ENCODE assay signal across 10 cellular contexts in genomic region chr6:43175676-43176422, GRCh38. TPM values are rescaled to one million over a fixed set of nuclear protein-coding genes. Genes with fewer than 3 reads are reported as not detected.
DNase-seq lines count a peak whose midpoint lies in the region; ATAC-seq and TF ChIP-seq lines count a peak whose summit lies in the region.
"Had no signal": no experiment of that assay in that cellular context is flagged by ENCODE, and none has a peak within 500 bp of the region (broad histone marks: within the 10 kb centered on the region; RNA-seq: fewer than 3 reads in every experiment).

No MANE protein-coding gene starts in this region.

- H4K20me1 ChIP-seq in fibroblast of lung (ENCODE audit: control insufficient read depth, extremely low read depth, insufficient read depth, low read length) = no peaks in the 10 kb centered on the region

- no peaks in the 10 kb centered on the region for H3K27me3 ChIP-seq in CD4-positive, alpha-beta memory T cell (ENCODE audit: insufficient read depth, low read length)
- H3K27me3 ChIP-seq in fibroblast of lung (ENCODE audit: control insufficient read depth, insufficient read depth, low read length) = no peaks in the 10 kb centered on the region
- no peaks in the 10 kb centered on the region for H3K27me3 ChIP-seq in gastrocnemius medialis

- no peak overlapping the region for H3K4me3 ChIP-seq in CD4-positive, alpha-beta memory T cell (ENCODE audit: low read length in 2 of 2)
- H3K4me3 ChIP-seq in fibroblast of lung (replicated peaks in 1 of 4; ENCODE audit: control extremely low read depth in 1 of 4, insufficient read depth in 1 of 4, low read depth in 3 of 4, low read length in 4 of 4) (peak overlapping the region in 1 of 4 experiments; percentile 29), gastrocnemius medialis (no peak overlapping the region)

- no peak overlapping the region for H2AFZ ChIP-seq in fibroblast of lung (ENCODE audit: low read length)

- H3K9me3 Mint-ChIP-seq in CD4-positive, alpha-beta memory T cell = no peaks in the 10 kb centered on the region
- H3K9me3 Mint-ChIP-seq in nephron progenitor cell = no peaks in the 10 kb centered on the region
- H3K9me3 Mint-ChIP-seq: endodermal cell had no signal

- peak overlapping the region; percentile 83 for H3K27ac ChIP-seq in CD4-positive, alpha-beta memory T cell (ENCODE audit: low read depth, low read length)
- peak overlapping the region; percentile 28 for H3K27ac ChIP-seq in RWPE1
- peak overlapping the region; percentile 99 for H3K27ac ChIP-seq in fibroblast of lung (ENCODE audit: insufficient read depth, low read length)
- peak overlapping the region; percentile 89 to 98 (median 92) for H3K27ac ChIP-seq in gastrocnemius medialis

- CTCF ChIA-PET in CD4-positive, alpha-beta memory T cell (lab: Charles Lee; ENCODE audit: partially characterized antibody) = interaction anchor here (1.5 to 1.9 kb wide), 2 partner anchors 8 to 49 kb away, joined by 3 to 4 read pairs; no protein-coding TSS in a partner anchor
- CTCF ChIA-PET in RWPE1 (lab: Yijun Ruan, JAX) = interaction anchor here (0.6 to 1.0 kb wide), 2 partner anchors 32 to 183 kb away, joined by 3 to 4 read pairs; no protein-coding TSS in a partner anchor

- no peak for DNase-seq in CD4-positive, alpha-beta memory T cell
- DNase-seq in RWPE1 (ENCODE audit: low spot score) (no peak), fibroblast of lung (ENCODE audit: low read depth in 2 of 2) (no peak), gastrocnemius medialis (no peak), mesenteric fat pad (ENCODE audit: low spot score) (no peak), nephron progenitor cell (no peak), epidermal melanocyte (ENCODE audit: insufficient read length, low spot score) (no peak)
- DNase-seq: endodermal cell, NCI-H2227 treated with DMSO at 0.1 percent for 48 hours had no signal

- peaks cover 22 to 40% of the 10 kb centered on the region in 2 donors for H3K36me3 Mint-ChIP-seq in CD4-positive, alpha-beta memory T cell
- peaks cover 31% of the 10 kb centered on the region for H3K36me3 Mint-ChIP-seq in nephron progenitor cell (ENCODE audit: low read depth)

- H3K9ac ChIP-seq in fibroblast of lung (ENCODE audit: insufficient read depth, low read length) = no peak overlapping the region

- no peak overlapping the region for H3K4me2 ChIP-seq in fibroblast of lung (ENCODE audit: extremely low read depth, insufficient read depth, low read length)

- no peak for ATAC-seq in gastrocnemius medialis
- ATAC-seq in GM18505 (IDR thresholded peaks at IDR 0.05; ENCODE audit: unreplicated experiment) = no peak

- peaks cover 41% of the 10 kb centered on the region for H3K4me1 ChIP-seq in CD4-positive, alpha-beta memory T cell (ENCODE audit: insufficient read depth, low read length)
- H3K4me1 ChIP-seq in fibroblast of lung (ENCODE audit: control insufficient read depth, extremely low read depth, insufficient read depth, low read length) (peaks cover 16% of the 10 kb centered on the region), gastrocnemius medialis (peaks cover 30 to 34% of the 10 kb centered on the region in 2 donors)

- H3K27me3 Mint-ChIP-seq in CD4-positive, alpha-beta memory T cell = no peaks in the 10 kb centered on the region
- peaks cover 7% of the 10 kb centered on the region for H3K27me3 Mint-ChIP-seq in nephron progenitor cell (ENCODE audit: low read depth, poor library complexity)

- peaks cover 38% of the 10 kb centered on the region for H3K36me3 ChIP-seq in CD4-positive, alpha-beta memory T cell (ENCODE audit: insufficient read depth, low read length)
- H3K36me3 ChIP-seq in fibroblast of lung (ENCODE audit: control insufficient read depth, insufficient read depth, low read length) = peaks cover 35% of the 10 kb centered on the region
- H3K36me3 ChIP-seq in gastrocnemius medialis = peaks cover 0 to 43% of the 10 kb centered on the region in 2 donors

- intact Hi-C loops in CD4-positive, alpha-beta memory T cell (cut with micrococcal nuclease) = loop anchor here (2.0 to 10.0 kb wide), 2 partner anchors 191 to 1391 kb away; partner anchors contain the start of genes PPP2R5D, PRICKLE4 and TOMM6
- intact Hi-C loops in gastrocnemius medialis (cut with DNase I; ENCODE audit: low total_unique reads) = loop anchor here (10.0 kb wide), 1 partner anchor 1441 kb away; the partner anchor contains the start of gene TFEB

- peak overlapping the region; percentile 84 to 98 (median 95) for H3K27ac Mint-ChIP-seq in CD4-positive, alpha-beta memory T cell
- H3K27ac Mint-ChIP-seq in nephron progenitor cell = no peak overlapping the region

- POLR2A ChIA-PET in CD4-positive, alpha-beta memory T cell (lab: Charles Lee; ENCODE audit: partially characterized antibody) = interaction anchor here (0.7 to 5.6 kb wide), 6 partner anchors 12 to 404 kb away, joined by 3 to 41 read pairs (median 6); partner anchors contain the start of genes CNPY3 and CUL7
- POLR2A ChIA-PET in RWPE1 (lab: Yijun Ruan, JAX; ENCODE audit: low non-redundant PET) = interaction anchor here (0.6 kb wide), 1 partner anchor 12 kb away, joined by 3 read pairs; no protein-coding TSS in a partner anchor

- no peak for TF ChIP-seq CTCF in RWPE1 (conservative IDR thresholded peaks at IDR 0.05; ENCODE audit: low read depth)
- TF ChIP-seq CTCF in fibroblast of lung (conservative IDR thresholded peaks at IDR 0.05 in 1 of 2, IDR thresholded peaks at IDR 0.05 in 1 of 2; ENCODE audit: low read depth in 1 of 2, low read length in 2 of 2) = no peak
- no peak for TF ChIP-seq CTCF in gastrocnemius medialis (IDR thresholded peaks at IDR 0.05 in 4 of 5, conservative IDR thresholded peaks at IDR 0.05 in 1 of 5)
- TF ChIP-seq CTCF in nephron progenitor cell (IDR thresholded peaks at IDR 0.05) = no peak

- H3K9me3 ChIP-seq in CD4-positive, alpha-beta memory T cell (ENCODE audit: control insufficient read depth in 1 of 2, low read length in 2 of 2) = no peaks in the 10 kb centered on the region
- H3K9me3 ChIP-seq in fibroblast of lung (ENCODE audit: control insufficient read depth, insufficient read depth, low read depth, low read length) (no peaks in the 10 kb centered on the region), gastrocnemius medialis (no peaks in the 10 kb centered on the region)

- H3K4me1 Mint-ChIP-seq in CD4-positive, alpha-beta memory T cell = peaks cover 25 to 47% (median 38%) of the 10 kb centered on the region in 4 donors
- peaks cover 57% of the 10 kb centered on the region for H3K4me1 Mint-ChIP-seq in nephron progenitor cell

- in situ Hi-C loops in gastrocnemius medialis (cut with MboI; ENCODE audit: low sequenced_read_pairs in 4 of 4) = no loop called here

- H3K4me3 Mint-ChIP-seq in CD4-positive, alpha-beta memory T cell = no peak overlapping the region
- H3K4me3 Mint-ChIP-seq in nephron progenitor cell = no peak overlapping the region
- H3K4me3 Mint-ChIP-seq: endodermal cell had no signal

- TF ChIP-seq POLR2A in gastrocnemius medialis (IDR thresholded peaks at IDR 0.05) (no peak), GM18505 (IDR thresholded peaks at IDR 0.05; ENCODE audit: borderline replicate concordance, extremely low read depth, insufficient read depth, insufficient read length) (no peak)

- peaks cover 40% of the 10 kb centered on the region for H3K79me2 ChIP-seq in fibroblast of lung (ENCODE audit: control insufficient read depth, insufficient read depth, low read length)

RNA-seq across cellular contexts. Expression of gene SRF, which starts 4.8 kb away (rescaled TPM):
- total RNA-seq in CD4-positive, alpha-beta memory T cell = 10 to 100 TPM; 23.7 to 25.0 TPM
- polyA plus RNA-seq in CD4-positive, alpha-beta memory T cell = 1 to 10 TPM; 2.3 to 7.5 TPM
- total RNA-seq in fibroblast of lung (16.0 and 16.9 TPM in 2 replicates), gastrocnemius medialis (10 to 100 TPM; 35.2 to 54.7 (median 44.9) TPM), mesenteric fat pad (34.2 TPM)
- polyA plus RNA-seq in fibroblast of lung = 29.5 and 32.3 TPM in 2 replicates
- polyA plus RNA-seq in fibroblast of lung (2012) = 30.0 and 33.9 TPM in 2 replicates
- 84.8 and 91.8 TPM in 2 replicates for polyA minus RNA-seq in fibroblast of lung (ENCODE audit: low replicate concordance)

RNA-seq across cellular contexts. Expression of gene CUL9, which starts 6.1 kb away (rescaled TPM):
- 10 to 100 TPM; 93.8 to 95.2 TPM for total RNA-seq in CD4-positive, alpha-beta memory T cell
- polyA plus RNA-seq in CD4-positive, alpha-beta memory T cell = 10 to 100 TPM in 1 of 2 donors, 1 to 10 TPM in 1; 8.3 to 16.0 TPM
- total RNA-seq in fibroblast of lung = 27.0 and 32.2 TPM in 2 replicates
- 6.7 and 11.9 TPM in 2 replicates for polyA plus RNA-seq in fibroblast of lung
- polyA plus RNA-seq in fibroblast of lung (2012) = 9.7 and 16.7 TPM in 2 replicates
- polyA minus RNA-seq in fibroblast of lung (ENCODE audit: low replicate concordance) = 24.8 and 38.0 TPM in 2 replicates
- 10 to 100 TPM in 1 of 4 donors, 1 to 10 TPM in 3; 5.3 to 20.1 (median 7.1) TPM for total RNA-seq in gastrocnemius medialis
- total RNA-seq in mesenteric fat pad = 26.6 TPM

RNA-seq across cellular contexts. Expression of gene DNPH1, which starts 53.4 kb away (rescaled TPM):
- total RNA-seq in CD4-positive, alpha-beta memory T cell = 10 to 100 TPM; 32.8 to 34.8 TPM
- polyA plus RNA-seq in CD4-positive, alpha-beta memory T cell = 100 to 1,000 TPM in 1 of 2 donors, 10 to 100 TPM in 1; 93.5 to 159 TPM
- total RNA-seq in fibroblast of lung (39.5 and 52.5 TPM in 2 replicates), gastrocnemius medialis (10 to 100 TPM; 42.3 to 87.6 (median 69.2) TPM), mesenteric fat pad (36.5 TPM)
- polyA plus RNA-seq in fibroblast of lung = 31.2 and 32.0 TPM in 2 replicates
- 57.1 and 68.1 TPM in 2 replicates for polyA plus RNA-seq in fibroblast of lung (2012)
- 9.5 and 12.9 TPM in 2 replicates for polyA minus RNA-seq in fibroblast of lung (ENCODE audit: low replicate concordance)

Comparison
In these comparisons a context has a peak if more than half of its experiments do, and no peak if none do; other contexts are left out.
1. H3K27ac ChIP-seq: peak in every context shown above with its lines; median percentile 99 in fibroblast of lung; 92 in gastrocnemius medialis; 83 in CD4-positive, alpha-beta memory T cell; 28 in RWPE1.